In genomic region chr19:2051771-2052704, GRCh38 we compare ENCODE assay signal across 1 cellular context.
TF ChIP-seq lines count a peak whose summit lies in the region.

No MANE protein-coding gene starts in this region.

TF ChIP-seq in GM12878, 131 proteins besides CTCF, POLR2A, EP300 and RAD21 (continued from another document and continues in another):
- TF ChIP-seq PKNOX1 (IDR thresholded peaks at IDR 0.05) (0 out of 2 replicates have a peak, but pooled peaks have one; percentile 1), E4F1 (IDR thresholded peaks at IDR 0.05; ENCODE audit: borderline replicate concordance, partially characterized antibody) (no peak), JUND (IDR thresholded peaks at IDR 0.05; ENCODE audit: low read depth, low read length) (no peak), CEBPB (IDR thresholded peaks at IDR 0.05; ENCODE audit: borderline replicate concordance in 1 of 2, low read depth in 2 of 2, low read length in 2 of 2) (no peak), NBN (IDR thresholded peaks at IDR 0.05) (peak; percentile 76), RCOR1 (conservative IDR thresholded peaks at IDR 0.05; ENCODE audit: low read depth, low read length) (0 out of 2 replicates have a peak, but pooled peaks have one; percentile 68), MAX (IDR thresholded peaks at IDR 0.05; ENCODE audit: low read depth, low read length) (no peak), PAX8 (IDR thresholded peaks at IDR 0.05) (no peak), SMARCA5 (IDR thresholded peaks at IDR 0.05) (peak; percentile 52; the same call in 1 of the 2 replicates), SMAD1 (IDR thresholded peaks at IDR 0.05; ENCODE audit: low read depth, partially characterized antibody) (no peak), YY1 (IDR thresholded peaks at IDR 0.05; ENCODE audit: low read depth, low read length) (no peak), KLF5 (IDR thresholded peaks at IDR 0.05; ENCODE audit: partially characterized antibody) (no peak), TARDBP (IDR thresholded peaks at IDR 0.05; ENCODE audit: borderline replicate concordance) (0 out of 2 replicates have a peak, but pooled peaks have one; percentile 10), ZNF622 (IDR thresholded peaks at IDR 0.05) (no peak), ZNF687 (IDR thresholded peaks at IDR 0.05) (peak; percentile 87), ZNF592 (IDR thresholded peaks at IDR 0.05) (no peak), RUNX3 (IDR thresholded peaks at IDR 0.05; ENCODE audit: low read length) (peak; percentile 59), CHD2 (IDR thresholded peaks at IDR 0.05; ENCODE audit: borderline replicate concordance, low read depth, low read length) (peak; percentile 23; the same call in 1 of the 2 replicates), HDGF (IDR thresholded peaks at IDR 0.05) (peak; percentile 78), ATF2 (IDR thresholded peaks at IDR 0.05; ENCODE audit: low read length) (no peak), ZBTB11 (CRISPR knock-in tag; IDR thresholded peaks at IDR 0.05) (no peak), ZBTB33 (IDR thresholded peaks at IDR 0.05) (no peak), E2F8 (IDR thresholded peaks at IDR 0.05; ENCODE audit: low read depth, partially characterized antibody) (no peak), ZZZ3 (IDR thresholded peaks at IDR 0.05; ENCODE audit: control insufficient read depth, insufficient read length, low read depth) (no peak), RFX5 (IDR thresholded peaks at IDR 0.05; ENCODE audit: low read depth, low read length) (no peak), GATAD2B (conservative IDR thresholded peaks at IDR 0.05; ENCODE audit: low read depth) (peak; percentile 98), SREBF1 (IDR thresholded peaks at IDR 0.05; ENCODE audit: low read length) (no peak), SUPT20H (IDR thresholded peaks at IDR 0.05; ENCODE audit: borderline replicate concordance, control insufficient read depth, low read depth, low read length) (no peak), TCF7 (IDR thresholded peaks at IDR 0.05; ENCODE audit: borderline replicate concordance) (no peak), MEF2B (IDR thresholded peaks at IDR 0.05; ENCODE audit: partially characterized antibody, poor library complexity, severe bottlenecking) (peak; percentile 82), MLLT1 (IDR thresholded peaks at IDR 0.05) (peak; percentile 14; the same call in 1 of the 2 replicates)
